In genomic region chr19:42065511-42065910, GRCh38 we compare ENCODE assay signal across 18 cellular contexts. TPM values are rescaled to one million over a fixed set of nuclear protein-coding genes. Genes with fewer than 3 reads are reported as not detected.
DNase-seq lines count a peak whose midpoint lies in the region; ATAC-seq and TF ChIP-seq lines count a peak whose summit lies in the region.
"Had no signal": no experiment of that assay in that cellular context is flagged by ENCODE, and none has a peak within 500 bp of the region (broad histone marks: within the 10 kb centered on the region; RNA-seq: fewer than 3 reads in every experiment).

No MANE protein-coding gene starts in this region.

- H3K18ac ChIP-seq in neuronal stem cell (ENCODE audit: low read length) = peak overlapping the region; percentile 4

- H3K79me1 ChIP-seq in neuronal stem cell (ENCODE audit: low read depth, low read length) = peaks cover 8% of the 10 kb centered on the region

- no peak overlapping the region for H4K8ac ChIP-seq in neuronal stem cell (ENCODE audit: low read depth, low read length)

- H3K36me3 Mint-ChIP-seq in glutamatergic neuron (ENCODE audit: unreplicated experiment) = peaks cover 30% of the 10 kb centered on the region
- H3K36me3 Mint-ChIP-seq: CD4-positive, CD25-positive, alpha-beta regulatory T cell; CD8-positive, alpha-beta T cell had no signal

- H3K4me3 ChIP-seq in BLaER1 treated with 17β-estradiol and CSF1 and Interleukin-3, amounts not matched to agents 10 nM and 100 nM = no peak overlapping the region
- H3K4me3 ChIP-seq in neuronal stem cell (ENCODE audit: low read length in 2 of 2) = no peak overlapping the region
- no peak overlapping the region for H3K4me3 ChIP-seq in upper lobe of right lung
- H3K4me3 ChIP-seq: A549, GM23248 had no signal

- H3K4me2 ChIP-seq in BLaER1 treated with 17β-estradiol and CSF1 and Interleukin-3, amounts not matched to agents 10 nM and 100 nM = peak overlapping the region in 7 of 11 experiments; percentile 9 to 59 (median 40); a peak in 12 of 22 replicates
- no peak overlapping the region for H3K4me2 ChIP-seq in neuronal stem cell (ENCODE audit: insufficient read depth, low read length, poor library complexity, severe bottlenecking)
- H3K4me2 ChIP-seq: A549 had no signal

- H2BK15ac ChIP-seq in neuronal stem cell (ENCODE audit: low read length) = no peak overlapping the region

- WGBS in neuronal stem cell (ENCODE audit: extremely low coverage in 2 of 2, insufficient read length in 2 of 2, insufficient replicate concordance in 1 of 2), 2 donors = no CpG with 5 or more reads among the region's 9 CpGs

- H3K4me1 ChIP-seq in BLaER1 treated with 17β-estradiol and CSF1 and Interleukin-3, amounts not matched to agents 10 nM and 100 nM = peaks cover 27 to 65% (median 51%) of the 10 kb centered on the region in 10 experiments
- H3K4me1 ChIP-seq in neuronal stem cell (ENCODE audit: control insufficient read depth in 2 of 2, insufficient read depth in 1 of 2, low read depth in 1 of 2, low read length in 2 of 2) (peaks cover 13 to 24% of the 10 kb centered on the region in 2 donors), upper lobe of right lung (no peaks in the 10 kb centered on the region)
- H3K4me1 ChIP-seq: A549, Caco-2 had no signal

- peak overlapping the region; percentile 85 for H3K23ac ChIP-seq in neuronal stem cell (ENCODE audit: low read depth, low read length, poor library complexity)

- no peak overlapping the region for H4K91ac ChIP-seq in neuronal stem cell (ENCODE audit: low read depth, low read length, poor library complexity)

- H3K9me3 ChIP-seq in BLaER1 treated with 17β-estradiol and CSF1 and Interleukin-3, amounts not matched to agents 10 nM and 100 nM (replicated peaks in 1 of 11) = no peaks in the 10 kb centered on the region
- H3K9me3 ChIP-seq in neuronal stem cell (replicated peaks in 1 of 2; ENCODE audit: control insufficient read depth in 2 of 2, insufficient read depth in 1 of 2, low read depth in 1 of 2, low read length in 2 of 2) (no peaks in the 10 kb centered on the region), upper lobe of right lung (no peaks in the 10 kb centered on the region)
- H3K9me3 ChIP-seq: A549, BE2C, Caco-2 had no signal

- intact Hi-C loops in upper lobe of right lung (cut with DNase I) = no loop called here

- no peak overlapping the region for H2BK120ac ChIP-seq in neuronal stem cell (ENCODE audit: low read depth, low read length)

- TF ChIP-seq CTCF in glutamatergic neuron (IDR thresholded peaks at IDR 0.05; ENCODE audit: partially characterized antibody, unreplicated experiment) (no peak), upper lobe of right lung (IDR thresholded peaks at IDR 0.05) (no peak)

- H2AK5ac ChIP-seq in neuronal stem cell (ENCODE audit: low read depth, low read length) = peak overlapping the region; percentile 18

- peak overlapping the region in 1 of 11 experiments; percentile 5; a peak in 2 of 22 replicates for H3K9ac ChIP-seq in BLaER1 treated with 17β-estradiol and CSF1 and Interleukin-3, amounts not matched to agents 10 nM and 100 nM
- no peak overlapping the region for H3K9ac ChIP-seq in neuronal stem cell (ENCODE audit: low read depth, low read length, poor library complexity)
- H3K9ac ChIP-seq: GM23248 had no signal

- H2AFZ ChIP-seq in neuronal stem cell (ENCODE audit: low read length) = no peak overlapping the region
- H2AFZ ChIP-seq: GM23248 had no signal

- H3K27me3 ChIP-seq in BLaER1 treated with 17β-estradiol and CSF1 and Interleukin-3, amounts not matched to agents 10 nM and 100 nM = no peaks in the 10 kb centered on the region
- H3K27me3 ChIP-seq in neuronal stem cell (ENCODE audit: control insufficient read depth in 3 of 3, insufficient read depth in 3 of 3, low read depth in 1 of 3, low read length in 3 of 3) (peaks cover 0 to 14% (median 0%) of the 10 kb centered on the region in 3 experiments), upper lobe of right lung (peaks cover 40% of the 10 kb centered on the region)
- H3K27me3 ChIP-seq: BE2C had no signal

- H4K20me1 ChIP-seq in BLaER1 treated with 17β-estradiol and CSF1 and Interleukin-3, amounts not matched to agents 10 nM and 100 nM = peaks cover 6 to 62% (median 21%) of the 10 kb centered on the region in 11 experiments; a peak in 15 of 22 replicates

- H3K4me3 Mint-ChIP-seq in glutamatergic neuron (ENCODE audit: unreplicated experiment) = no peak overlapping the region
- H3K4me3 Mint-ChIP-seq: CD4-positive, CD25-positive, alpha-beta regulatory T cell; CD8-positive, alpha-beta T cell had no signal

- H3K4me1 Mint-ChIP-seq in glutamatergic neuron (ENCODE audit: low read depth, unreplicated experiment) = peaks cover 5% of the 10 kb centered on the region

- peaks cover 47 to 53% (median 51%) of the 10 kb centered on the region in 11 experiments for H3K36me3 ChIP-seq in BLaER1 treated with 17β-estradiol and CSF1 and Interleukin-3, amounts not matched to agents 10 nM and 100 nM
- H3K36me3 ChIP-seq in neuronal stem cell (replicated peaks in 1 of 2; ENCODE audit: control insufficient read depth in 2 of 2, insufficient read depth in 2 of 2, low read length in 2 of 2) = peaks cover 0 to 27% of the 10 kb centered on the region in 2 donors
- no peaks in the 10 kb centered on the region for H3K36me3 ChIP-seq in upper lobe of right lung
- H3K36me3 ChIP-seq: BE2C had no signal

- H3K14ac ChIP-seq in neuronal stem cell (ENCODE audit: low read length) = no peak overlapping the region

- peak overlapping the region; percentile 48 for H3K27ac Mint-ChIP-seq in glutamatergic neuron (ENCODE audit: unreplicated experiment)
- H3K27ac Mint-ChIP-seq: CD4-positive, CD25-positive, alpha-beta regulatory T cell; CD8-positive, alpha-beta T cell had no signal

- no peak for ATAC-seq in upper lobe of right lung
- no peak for ATAC-seq in HG03196 (IDR thresholded peaks at IDR 0.05; ENCODE audit: unreplicated experiment)
- ATAC-seq: A549; CD8-positive, alpha-beta T cell had no signal

- H3K9me3 Mint-ChIP-seq in glutamatergic neuron (ENCODE audit: unreplicated experiment) = peaks cover 12% of the 10 kb centered on the region
- H3K9me3 Mint-ChIP-seq: CD4-positive, CD25-positive, alpha-beta regulatory T cell; CD8-positive, alpha-beta T cell had no signal

- DNase-seq in glutamatergic neuron = no peak
- DNase-seq in neuronal stem cell (ENCODE audit: low spot score) = no peak
- DNase-seq in upper lobe of right lung = no peak
- DNase-seq in NCI-H226 = no peak
- no peak for DNase-seq in stimulated activated CD4-positive, alpha-beta T cell treated with anti-CD3 and anti-CD28 coated beads, Interleukin-4, amount 100 ng/mL, for 24 hours
- DNase-seq: 8988T; ACHN; AML-193; CD8-positive, alpha-beta T cell; HCEC 1CT had no signal

- H3K27me3 Mint-ChIP-seq in glutamatergic neuron (ENCODE audit: unreplicated experiment) = peaks cover 8% of the 10 kb centered on the region
- H3K27me3 Mint-ChIP-seq: CD4-positive, CD25-positive, alpha-beta regulatory T cell had no signal

- H2BK12ac ChIP-seq in neuronal stem cell (ENCODE audit: low read length) = no peak overlapping the region

- 0 out of 22 replicates have a peak overlapping the region, but pooled peaks of 1 of the 11 experiments have one; percentile 7 for H3K27ac ChIP-seq in BLaER1 treated with 17β-estradiol and CSF1 and Interleukin-3, amounts not matched to agents 10 nM and 100 nM
- H3K27ac ChIP-seq in neuronal stem cell (replicated peaks; ENCODE audit: low read length) (no peak overlapping the region), upper lobe of right lung (no peak overlapping the region)
- H3K27ac ChIP-seq: A549, C4-2B, GM23248 had no signal

- H3K4ac ChIP-seq in neuronal stem cell (ENCODE audit: low read length) = no peak overlapping the region

- H2BK5ac ChIP-seq in neuronal stem cell (ENCODE audit: low read length) = no peak overlapping the region

RNA-seq across cellular contexts. Expression of gene GRIK5, which starts 4.5 kb away (rescaled TPM):
- total RNA-seq in glutamatergic neuron (ENCODE audit: unreplicated experiment) (79.1 TPM), upper lobe of right lung (0.29 TPM)
- polyA plus RNA-seq in neuronal stem cell (2013, experiment 1 of 2) = 21.6 TPM
- polyA plus RNA-seq in neuronal stem cell (2013, experiment 2 of 2) = 21.7 TPM
- total RNA-seq: GM23248 had no signal
- polyA plus RNA-seq: GM23248 had no signal

RNA-seq across cellular contexts. Expression of gene ZNF574, which starts 10.5 kb away (rescaled TPM):
- 24.1 TPM for total RNA-seq in glutamatergic neuron (ENCODE audit: unreplicated experiment)
- polyA plus RNA-seq in neuronal stem cell (2013, experiment 1 of 2) = 13.3 TPM
- 13.5 TPM for polyA plus RNA-seq in neuronal stem cell (2013, experiment 2 of 2)
- 13.6 TPM for total RNA-seq in upper lobe of right lung

Comparison
In these comparisons a context has a peak if more than half of its experiments do, and no peak if none do; other contexts are left out.
1. RNA of gene GRIK5, which starts 4.5 kb away (total RNA-seq): 79.1 TPM in glutamatergic neuron (single experiment); 0.29 TPM in upper lobe of right lung (single experiment); every median in the first group is over 10 times any median in the second.